28 cellular contexts compared by ENCODE assay signal in the genomic region with DNA sequence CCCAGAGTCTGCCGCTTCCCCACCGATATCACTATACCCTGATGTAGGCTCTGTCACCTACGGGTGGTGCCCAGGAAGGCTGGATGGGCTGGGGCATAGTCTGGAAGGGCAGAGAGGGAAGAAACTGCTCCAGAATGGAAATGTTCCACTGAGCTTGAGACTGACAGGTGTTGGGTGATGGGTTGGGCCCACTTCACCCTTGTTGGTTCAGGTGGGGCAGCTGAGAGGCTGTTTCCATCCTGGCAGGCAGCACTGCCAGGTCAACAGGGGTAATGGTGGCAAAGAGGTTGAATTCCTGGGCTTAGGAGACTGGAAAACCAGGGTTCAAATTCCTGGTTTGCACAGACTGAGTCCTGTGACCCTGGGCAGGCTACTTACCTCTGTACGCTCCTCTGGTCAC.
"Had no signal": no experiment of that assay in that cellular context is flagged by ENCODE, and none has a peak within 500 bp of the region (broad histone marks: within the 10 kb centered on the region; RNA-seq: fewer than 3 reads in every experiment).

No MANE protein-coding gene starts in this region.

- H3K4me3 Mint-ChIP-seq: activated CD4-positive, alpha-beta T cell treated with anti-CD3 and anti-CD28 coated beads for 36 hours; activated CD8-positive, alpha-beta memory T cell treated with anti-CD3 and anti-CD28 coated beads, Interleukin-2, amount 10 ng/mL, durations not matched to agents 7 days and 5 days; activated CD8-positive, alpha-beta T cell treated with anti-CD3 and anti-CD28 coated beads, Interleukin-2, amount 10 ng/mL, durations not matched to agents 7 days and 5 days; central memory CD8-positive, alpha-beta T cell; dendritic cell treated with granulocyte-macrophage colony-stimulating factor and Interleukin-4, amounts not matched to agents 40 ng/mL and 50 ng/mL, for 4 days; endodermal cell; natural killer cell had no signal

- H3K36me3 ChIP-seq: prostate gland had no signal

- DNase-seq: activated CD4-positive, alpha-beta T cell treated with anti-CD3 and anti-CD28 coated beads for 36 hours; activated CD4-positive, CD25-positive, alpha-beta regulatory T cell; activated CD8-positive, alpha-beta memory T cell treated with anti-CD3 and anti-CD28 coated beads, Interleukin-2, amount 10 ng/mL, durations not matched to agents 7 days and 5 days; activated CD8-positive, alpha-beta T cell treated with anti-CD3 and anti-CD28 coated beads, Interleukin-2, amount 10 ng/mL, durations not matched to agents 7 days and 5 days; activated naive CD4-positive, alpha-beta T cell; activated T-cell treated with anti-CD3 and anti-CD28 coated beads, Interleukin-2, amount 50 U/mL, for 48 hours; endodermal cell; foreskin keratinocyte; heart right ventricle; mesendoderm; natural killer cell; retina; small intestine; stimulated activated CD4-positive, alpha-beta T cell treated with anti-CD3 and anti-CD28 coated beads, Interleukin-1b, Interleukin-23, amount 100 ng/mL, for 48 hours; stimulated activated CD4-positive, alpha-beta T cell treated with anti-CD3 and anti-CD28 coated beads, Interleukin-4, amount 100 ng/mL, for 4 hours; stimulated activated CD8-positive, alpha-beta memory T cell treated with anti-CD3 and anti-CD28 coated beads, Interleukin-4, amount 100 ng/mL, for 48 hours; stimulated activated naive CD4-positive, alpha-beta T cell; T-helper 1 cell; trophoblast cell had no signal

- H3K27me3 Mint-ChIP-seq: activated CD4-positive, alpha-beta T cell treated with anti-CD3 and anti-CD28 coated beads for 36 hours; activated CD8-positive, alpha-beta memory T cell treated with anti-CD3 and anti-CD28 coated beads, Interleukin-2, amount 10 ng/mL, durations not matched to agents 7 days and 5 days; central memory CD8-positive, alpha-beta T cell; dendritic cell treated with granulocyte-macrophage colony-stimulating factor and Interleukin-4, amounts not matched to agents 40 ng/mL and 50 ng/mL, for 4 days had no signal

- H3K4me3 ChIP-seq: esophagus muscularis mucosa, heart right ventricle, lung, prostate gland, thoracic aorta had no signal

- H3K36me3 Mint-ChIP-seq: natural killer cell had no signal

- H3K4me1 ChIP-seq: foreskin keratinocyte, prostate gland had no signal

- H3K9me3 Mint-ChIP-seq: activated naive CD4-positive, alpha-beta T cell treated with anti-CD3 and anti-CD28 coated beads, Interleukin-2, amount 50 U/mL, for 72 hours; activated T-helper 2 cell treated with anti-CD3 and anti-CD28 coated beads, Interferon-gamma antibody, Interleukin-2, Interleukin-4, amounts not matched to agents 10 μg/mL and 5 μg/mL and 100 μg/mL, durations not matched to agents 14 hours and 24 hours and 36 hours; central memory CD8-positive, alpha-beta T cell; dendritic cell treated with granulocyte-macrophage colony-stimulating factor and Interleukin-4, amounts not matched to agents 40 ng/mL and 50 ng/mL, for 4 days; endodermal cell; natural killer cell had no signal

- H3K4me1 Mint-ChIP-seq: activated CD4-positive, alpha-beta T cell treated with anti-CD3 and anti-CD28 coated beads for 36 hours; activated CD8-positive, alpha-beta memory T cell treated with anti-CD3 and anti-CD28 coated beads, Interleukin-2, amount 10 ng/mL, durations not matched to agents 7 days and 5 days; central memory CD8-positive, alpha-beta T cell; natural killer cell had no signal

- ATAC-seq: activated CD4-positive, alpha-beta T cell treated with anti-CD3 and anti-CD28 coated beads for 36 hours; activated CD8-positive, alpha-beta memory T cell treated with anti-CD3 and anti-CD28 coated beads, Interleukin-2, amount 10 ng/mL, durations not matched to agents 7 days and 5 days; activated CD8-positive, alpha-beta T cell treated with anti-CD3 and anti-CD28 coated beads, Interleukin-2, amount 10 ng/mL, durations not matched to agents 7 days and 5 days; activated naive CD4-positive, alpha-beta T cell treated with anti-CD3 and anti-CD28 coated beads, Interleukin-2, amount 50 U/mL, for 72 hours; foreskin keratinocyte; heart right ventricle; sciatic nerve had no signal

- H3K27ac ChIP-seq: esophagus muscularis mucosa, foreskin keratinocyte, heart right ventricle, prostate gland, thoracic aorta had no signal

- H3K27me3 ChIP-seq: esophagus muscularis mucosa, foreskin keratinocyte, heart right ventricle had no signal

- H3K9me3 ChIP-seq: esophagus muscularis mucosa, heart right ventricle, prostate gland, thoracic aorta had no signal

- H3K27ac Mint-ChIP-seq: activated CD4-positive, alpha-beta T cell treated with anti-CD3 and anti-CD28 coated beads for 36 hours; activated CD8-positive, alpha-beta memory T cell treated with anti-CD3 and anti-CD28 coated beads, Interleukin-2, amount 10 ng/mL, durations not matched to agents 7 days and 5 days; activated CD8-positive, alpha-beta T cell treated with anti-CD3 and anti-CD28 coated beads, Interleukin-2, amount 10 ng/mL, durations not matched to agents 7 days and 5 days; activated T-helper 2 cell treated with anti-CD3 and anti-CD28 coated beads, Interferon-gamma antibody, Interleukin-2, Interleukin-4, amounts not matched to agents 10 μg/mL and 5 μg/mL and 100 μg/mL, durations not matched to agents 14 hours and 24 hours and 36 hours; endodermal cell; natural killer cell had no signal
